13 cellular contexts compared by ENCODE assay signal in genomic region chr7:128102490-128103291, GRCh38.
DNase-seq lines count a peak whose midpoint lies in the region; ATAC-seq, FAIRE-seq and TF ChIP-seq lines count a peak whose summit lies in the region.
"Had no signal": no experiment of that assay in that cellular context is flagged by ENCODE, and none has a peak within 500 bp of the region (broad histone marks: within the 10 kb centered on the region; RNA-seq: fewer than 3 reads in every experiment).

No MANE protein-coding gene starts in this region.

- no peak; the same call in 1 of the 2 replicates for TF ChIP-seq POLR2A in GM12891 (IDR thresholded peaks at IDR 0.05; ENCODE audit: low read depth, low read length)

- no peak for TF ChIP-seq CTCF in nephron (IDR thresholded peaks at IDR 0.05; ENCODE audit: unreplicated experiment in 3 of 3)

- H3K4me1 Mint-ChIP-seq in T-helper 2 cell treated with Interferon-gamma antibody and Interleukin-4, amounts not matched to agents 5 μg/mL and 100 μg/mL, for 36 hours (ENCODE audit: low read depth), result peaks cover 16% of the 10 kb centered on the region
- peaks cover 40% of the 10 kb centered on the region for H3K4me1 Mint-ChIP-seq in activated naive CD8-positive, alpha-beta T cell treated with anti-CD3 and anti-CD28 coated beads, Interleukin-2, amount 50 U/mL, for 24 hours
- peaks cover 5% of the 10 kb centered on the region for H3K4me1 Mint-ChIP-seq in nephron

- H3K27ac Mint-ChIP-seq in T-helper 2 cell treated with Interferon-gamma antibody and Interleukin-4, amounts not matched to agents 5 μg/mL and 100 μg/mL, for 36 hours, result peak overlapping the region; percentile 17
- no peak overlapping the region for H3K27ac Mint-ChIP-seq in activated naive CD8-positive, alpha-beta T cell treated with anti-CD3 and anti-CD28 coated beads, Interleukin-2, amount 50 U/mL, for 24 hours
- H3K27ac Mint-ChIP-seq in nephron, result no peak overlapping the region

- no peaks in the 10 kb centered on the region for H3K9me3 Mint-ChIP-seq in T-helper 2 cell treated with Interferon-gamma antibody and Interleukin-4, amounts not matched to agents 5 μg/mL and 100 μg/mL, for 36 hours
- H3K9me3 Mint-ChIP-seq in activated naive CD8-positive, alpha-beta T cell treated with anti-CD3 and anti-CD28 coated beads, Interleukin-2, amount 50 U/mL, for 24 hours, result no peaks in the 10 kb centered on the region
- no peaks in the 10 kb centered on the region for H3K9me3 Mint-ChIP-seq in nephron

- H3K4me3 Mint-ChIP-seq in T-helper 2 cell treated with Interferon-gamma antibody and Interleukin-4, amounts not matched to agents 5 μg/mL and 100 μg/mL, for 36 hours, result peak overlapping the region; percentile 49
- H3K4me3 Mint-ChIP-seq in activated naive CD8-positive, alpha-beta T cell treated with anti-CD3 and anti-CD28 coated beads, Interleukin-2, amount 50 U/mL, for 24 hours, result peak overlapping the region; percentile 50
- peak overlapping the region; percentile 25 to 41 (median 36) for H3K4me3 Mint-ChIP-seq in nephron

- H3K27me3 Mint-ChIP-seq in T-helper 2 cell treated with Interferon-gamma antibody and Interleukin-4, amounts not matched to agents 5 μg/mL and 100 μg/mL, for 36 hours (ENCODE audit: low read depth), result peaks cover 13% of the 10 kb centered on the region
- peaks cover 3% of the 10 kb centered on the region for H3K27me3 Mint-ChIP-seq in activated naive CD8-positive, alpha-beta T cell treated with anti-CD3 and anti-CD28 coated beads, Interleukin-2, amount 50 U/mL, for 24 hours
- H3K27me3 Mint-ChIP-seq in nephron (ENCODE audit: low read depth), result peaks cover 50% of the 10 kb centered on the region

- peaks cover 4% of the 10 kb centered on the region for H3K36me3 Mint-ChIP-seq in T-helper 2 cell treated with Interferon-gamma antibody and Interleukin-4, amounts not matched to agents 5 μg/mL and 100 μg/mL, for 36 hours (ENCODE audit: low read depth)
- H3K36me3 Mint-ChIP-seq in activated naive CD8-positive, alpha-beta T cell treated with anti-CD3 and anti-CD28 coated beads, Interleukin-2, amount 50 U/mL, for 24 hours (ENCODE audit: low read depth), result no peaks in the 10 kb centered on the region
- no peaks in the 10 kb centered on the region for H3K36me3 Mint-ChIP-seq in nephron (ENCODE audit: low read depth)

- no peak for ATAC-seq in activated naive CD8-positive, alpha-beta T cell treated with anti-CD3 and anti-CD28 coated beads, Interleukin-2, amount 50 U/mL, for 24 hours
- no peak for ATAC-seq in GM19328 (IDR thresholded peaks at IDR 0.05; ENCODE audit: unreplicated experiment)

- FAIRE-seq in GM12891 (lab: Jason Lieb, UNC), result no peak
- FAIRE-seq: A549, HTR-8/SVneo had no signal

- no peak for DNase-seq in T-helper 2 cell treated with Interferon-gamma antibody and Interleukin-4, amounts not matched to agents 5 μg/mL and 100 μg/mL, for 36 hours (ENCODE audit: low spot score)
- DNase-seq in T-helper 2 cell (no peak), GM12891 (ENCODE audit: insufficient read length, low spot score) (no peak), NCI-H2107 (lab: John Stamatoyannopoulos, UW) (no peak)
- DNase-seq in activated naive CD8-positive, alpha-beta T cell treated with anti-CD3 and anti-CD28 coated beads, Interleukin-2, amount 50 U/mL, for 24 hours, result no peak
- DNase-seq in stimulated activated CD4-positive, alpha-beta T cell treated with anti-CD3 and anti-CD28 coated beads, Interleukin-2, amount 100 ng/mL, for 24 hours, result no peak
- DNase-seq: activated CD4-positive, alpha-beta T cell treated with anti-CD3 and anti-CD28 coated beads, Interleukin-2, amount 50 U/mL, for 1 hour; NCI-H774; T-helper 9 cell had no signal

TF ChIP-seq in GM12891, 5 proteins besides CTCF, POLR2A, EP300 and RAD21:
- TF ChIP-seq POLR2AphosphoS5 (IDR thresholded peaks at IDR 0.05; ENCODE audit: low read depth, low read length) (peak; percentile 26; the same call in 1 of the 2 replicates), SPI1 (IDR thresholded peaks at IDR 0.05; ENCODE audit: low read depth, low read length) (no peak)
